19 cellular contexts compared by ENCODE assay signal in genomic region chr13:77836423-77836822, GRCh38.
DNase-seq lines count a peak whose midpoint lies in the region; ATAC-seq and TF ChIP-seq lines count a peak whose summit lies in the region.
"Had no signal": no experiment of that assay in that cellular context is flagged by ENCODE, and none has a peak within 500 bp of the region (broad histone marks: within the 10 kb centered on the region; RNA-seq: fewer than 3 reads in every experiment).

No MANE protein-coding gene starts in this region.

- no peak overlapping the region for H3K27ac ChIP-seq in left ventricle myocardium inferior (replicated peaks)
- H3K27ac ChIP-seq in left lung, result peak overlapping the region in 1 of 2 donors; percentile 73
- H3K27ac ChIP-seq in upper lobe of left lung, result peak overlapping the region; percentile 13 to 55 (median 38)
- H3K27ac ChIP-seq: C4-2B, epithelial cell of prostate, SJCRH30, thoracic aorta had no signal

- H3K4me3 ChIP-seq in left ventricle myocardium inferior (no peak overlapping the region), left lung (no peak overlapping the region), upper lobe of left lung (no peak overlapping the region)
- H3K4me3 ChIP-seq: SJCRH30, thoracic aorta had no signal

- TF ChIP-seq POLR2A in upper lobe of left lung (IDR thresholded peaks at IDR 0.05), result no peak

- H3K4me1 ChIP-seq in left ventricle myocardium inferior (peaks cover 17% of the 10 kb centered on the region), left lung (peaks cover 0 to 48% of the 10 kb centered on the region in 2 donors), upper lobe of left lung (peaks cover 0 to 8% (median 5%) of the 10 kb centered on the region in 4 donors)
- H3K4me1 ChIP-seq: SJCRH30 had no signal

- H3K27me3 ChIP-seq in left ventricle myocardium inferior (ENCODE audit: low read depth) (no peaks in the 10 kb centered on the region), left lung (no peaks in the 10 kb centered on the region), upper lobe of left lung (no peaks in the 10 kb centered on the region)
- H3K27me3 ChIP-seq: SJCRH30 had no signal

- H3K36me3 ChIP-seq in left ventricle myocardium inferior, result no peaks in the 10 kb centered on the region
- no peaks in the 10 kb centered on the region for H3K36me3 ChIP-seq in left lung
- H3K36me3 ChIP-seq in upper lobe of left lung, result no peaks in the 10 kb centered on the region
- H3K36me3 ChIP-seq: SJCRH30, thoracic aorta had no signal

- no peak for TF ChIP-seq CTCF in left ventricle myocardium inferior (IDR thresholded peaks at IDR 0.05; ENCODE audit: borderline replicate concordance)
- no peak for TF ChIP-seq CTCF in left lung (IDR thresholded peaks at IDR 0.05)
- TF ChIP-seq CTCF in upper lobe of left lung (IDR thresholded peaks at IDR 0.05), result no peak

- H3K9me3 ChIP-seq in left ventricle myocardium inferior (replicated peaks), result no peaks in the 10 kb centered on the region
- H3K9me3 ChIP-seq in left lung, result peaks cover 0 to 2% of the 10 kb centered on the region in 2 donors
- H3K9me3 ChIP-seq in upper lobe of left lung, result no peaks in the 10 kb centered on the region
- H3K9me3 ChIP-seq: SJCRH30, thoracic aorta had no signal

- DNase-seq in Right ventricle myocardium inferior (ENCODE audit: missing footprints), result no peak
- no peak for DNase-seq in left ventricle myocardium inferior
- DNase-seq in SKM-1 treated with dmso at 0.1 percent for 144 hours (lab: John Stamatoyannopoulos, UW; ENCODE audit: unreplicated experiment), result peak; percentile 93
- DNase-seq in left lung, result no peak
- DNase-seq in upper lobe of left lung, result peak in 1 of 2 donors; percentile 30
- DNase-seq in stimulated activated CD4-positive, alpha-beta T cell treated with anti-CD3 and anti-CD28 coated beads, Interleukin-15, amount 100 ng/mL, for 24 hours, result no peak
- DNase-seq in epidermal melanocyte (ENCODE audit: insufficient read length, low spot score), result no peak
- DNase-seq: DMS53; glutamatergic neuron; midbrain; NCI-H1417 treated with DMSO at 0.1 percent for 48 hours; NCI-H226; SJCRH30; stimulated activated CD4-positive, alpha-beta T cell treated with anti-CD3 and anti-CD28 coated beads, Interleukin-4, amount 100 ng/mL, for 1 hour had no signal

- peak; percentile 32 for ATAC-seq in Right ventricle myocardium inferior
- peak; percentile 81 for ATAC-seq in left lung
- peak; percentile 67 to 85 for ATAC-seq in upper lobe of left lung (ENCODE audit: low FRiP score in 2 of 2)
- ATAC-seq in GM19351 (IDR thresholded peaks at IDR 0.05; ENCODE audit: unreplicated experiment), result no peak
- ATAC-seq: sciatic nerve had no signal

- WGBS in upper lobe of left lung, 2 donors, result 38 to 54% methylated on average over 3 of the region's 3 CpGs

- intact Hi-C loops in Right ventricle myocardium inferior (cut with DNase I) (loop anchor here (10.0 kb wide), 1 partner anchor 78 kb away; the partner anchor contains the start of gene EDNRB), left ventricle myocardium inferior (cut with micrococcal nuclease) (no loop called here), left lung (cut with DNase I) (no loop called here)

- TF ChIP-seq EP300 in upper lobe of left lung (IDR thresholded peaks at IDR 0.05), result no peak
